In genomic region chr5:92283521-92283920, GRCh38 we compare ENCODE assay signal across 26 cellular contexts.
"Had no signal": no experiment of that assay in that cellular context is flagged by ENCODE, and none has a peak within 500 bp of the region (broad histone marks: within the 10 kb centered on the region; RNA-seq: fewer than 3 reads in every experiment).

No MANE protein-coding gene starts in this region.

- H3K4me3 ChIP-seq: ascending aorta, body of pancreas, colonic mucosa, esophagus squamous epithelium had no signal

- H3K27ac ChIP-seq: ascending aorta, body of pancreas, colonic mucosa, epithelial cell of prostate, esophagus squamous epithelium had no signal

- DNase-seq: activated CD4-positive, alpha-beta memory T cell treated with anti-CD3 and anti-CD28 coated beads for 36 hours; activated CD4-positive, alpha-beta T cell treated with anti-CD3 and anti-CD28 coated beads for 36 hours; activated CD4-positive, alpha-beta T cell treated with anti-CD3 and anti-CD28 coated beads, Interleukin-2, amount 10 ng/mL, durations not matched to agents 24 days and 14 days; activated CD4-positive, CD25-positive, alpha-beta regulatory T cell; activated CD4-positive, CD25-positive, alpha-beta regulatory T cell treated with anti-CD3 and anti-CD28 coated beads, Interleukin-2, amount 50 U/mL, for 72 hours; activated CD8-positive, alpha-beta memory T cell treated with anti-CD3 and anti-CD28 coated beads, Interleukin-2, amount 10 ng/mL, durations not matched to agents 7 days and 5 days; activated CD8-positive, alpha-beta memory T cell treated with anti-CD3 and anti-CD28 coated beads, Interleukin-2, amount 50 U/mL, for 4 hours; activated CD8-positive, alpha-beta T cell treated with anti-CD3 and anti-CD28 coated beads, Interleukin-2, amount 10 ng/mL, durations not matched to agents 7 days and 5 days; activated gamma-delta T cell; activated naive CD4-positive, alpha-beta T cell; activated naive CD4-positive, alpha-beta T cell treated with anti-CD3 and anti-CD28 coated beads, Interleukin-2, amount 10 ng/mL, durations not matched to agents 7 days and 5 days; activated naive CD8-positive, alpha-beta T cell treated with anti-CD3 and anti-CD28 coated beads, Interleukin-2, amount 10 ng/mL, durations not matched to agents 7 days and 5 days; activated T-cell treated with anti-CD3 and anti-CD28 coated beads, Interleukin-2, amount 50 U/mL, for 24 hours; activated T-cell treated with anti-CD3 and anti-CD28 coated beads, Interleukin-2, amount 50 U/mL, for 72 hours; body of pancreas; caudate nucleus; colonic mucosa; effector CD8-positive, alpha-beta T cell; esophagus squamous epithelium; head of caudate nucleus; hippocampal formation; T-helper 1 cell; T-helper 17 cell; T1000 had no signal

- H3K9me3 ChIP-seq: ascending aorta, body of pancreas, colonic mucosa had no signal

- H3K36me3 ChIP-seq: ascending aorta, colonic mucosa, esophagus squamous epithelium had no signal

- H3K4me1 ChIP-seq: ascending aorta, body of pancreas, colonic mucosa, esophagus squamous epithelium had no signal

- H3K27me3 ChIP-seq: ascending aorta, body of pancreas, colonic mucosa, esophagus squamous epithelium had no signal
